20 cellular contexts compared by ENCODE assay signal in genomic region chr1:30321996-30322858, GRCh38.
DNase-seq lines count a peak whose midpoint lies in the region; FAIRE-seq and TF ChIP-seq lines count a peak whose summit lies in the region.
"Had no signal": no experiment of that assay in that cellular context is flagged by ENCODE, and none has a peak within 500 bp of the region (broad histone marks: within the 10 kb centered on the region; RNA-seq: fewer than 3 reads in every experiment).

No MANE protein-coding gene starts in this region.

- peak overlapping the region; percentile 25 for H3K56ac ChIP-seq in mesendoderm (ENCODE audit: low read length)

- POLR2A ChIA-PET in activated CD4-positive, alpha-beta memory T cell treated with anti-CD3 and anti-CD28 coated beads, Interleukin-2, amount 10 ng/mL, durations not matched to agents 7 days and 5 days (lab: Charles Lee): no interaction called here
- POLR2A ChIA-PET in activated CD4-positive, alpha-beta memory T cell treated with anti-CD3 and anti-CD28 coated beads for 36 hours (lab: Charles Lee): no interaction called here

- H2BK120ac ChIP-seq in mesendoderm (ENCODE audit: low read depth, low read length): no peak overlapping the region

- no peak overlapping the region for H2BK15ac ChIP-seq in mesendoderm (replicated peaks; ENCODE audit: low read depth)

- CTCF ChIA-PET in activated CD4-positive, alpha-beta memory T cell treated with anti-CD3 and anti-CD28 coated beads, Interleukin-2, amount 10 ng/mL, durations not matched to agents 7 days and 5 days (lab: Charles Lee): no interaction called here
- CTCF ChIA-PET in activated CD4-positive, alpha-beta memory T cell treated with anti-CD3 and anti-CD28 coated beads for 36 hours (lab: Charles Lee): no interaction called here

- H3K36me3 ChIP-seq in SJCRH30: no peaks in the 10 kb centered on the region
- H3K36me3 ChIP-seq in mesendoderm (ENCODE audit: control insufficient read depth, insufficient read depth, low read length): no peaks in the 10 kb centered on the region
- H3K36me3 ChIP-seq: BE2C, Peyer's patch had no signal

- no peak overlapping the region for H3K4me3 Mint-ChIP-seq in activated CD4-positive, alpha-beta memory T cell treated with anti-CD3 and anti-CD28 coated beads, Interleukin-2, amount 10 ng/mL, durations not matched to agents 7 days and 5 days
- H3K4me3 Mint-ChIP-seq in activated CD4-positive, alpha-beta memory T cell treated with anti-CD3 and anti-CD28 coated beads for 36 hours: no peak overlapping the region
- no peak overlapping the region for H3K4me3 Mint-ChIP-seq in T-helper 2 cell treated with Interferon-gamma antibody and Interleukin-4, amounts not matched to agents 5 μg/mL and 100 μg/mL, for 36 hours
- H3K4me3 Mint-ChIP-seq in activated CD4-positive, alpha-beta T cell treated with anti-CD3 and anti-CD28 coated beads, Interleukin-2, amount 10 ng/mL, durations not matched to agents 24 days and 14 days: no peak overlapping the region
- H3K4me3 Mint-ChIP-seq: CD4-positive, alpha-beta memory T cell; GM23338; IgD-negative memory B cell had no signal

- no peak overlapping the region for H4K5ac ChIP-seq in mesendoderm (ENCODE audit: low read length)

- H3K27ac ChIP-seq in SJCRH30 (peak overlapping the region; percentile 8; the same call in 1 of the 2 replicates), mesendoderm (ENCODE audit: low read depth, low read length) (no peak overlapping the region)
- H3K27ac ChIP-seq: Peyer's patch had no signal

- H3K79me1 ChIP-seq in mesendoderm (ENCODE audit: low read length): no peaks in the 10 kb centered on the region

- no peak for FAIRE-seq in D721Med (lab: Jason Lieb, UNC)
- FAIRE-seq: GM12878 had no signal

- H2AK5ac ChIP-seq in mesendoderm (ENCODE audit: low read length): no peak overlapping the region

- no peaks in the 10 kb centered on the region for H3K79me2 ChIP-seq in mesendoderm (ENCODE audit: control insufficient read depth, insufficient read depth, low read length)

- no peaks in the 10 kb centered on the region for H3K36me3 Mint-ChIP-seq in activated CD4-positive, alpha-beta memory T cell treated with anti-CD3 and anti-CD28 coated beads, Interleukin-2, amount 10 ng/mL, durations not matched to agents 7 days and 5 days (ENCODE audit: low read depth)
- H3K36me3 Mint-ChIP-seq in activated CD4-positive, alpha-beta memory T cell treated with anti-CD3 and anti-CD28 coated beads for 36 hours: no peaks in the 10 kb centered on the region
- H3K36me3 Mint-ChIP-seq in T-helper 2 cell treated with Interferon-gamma antibody and Interleukin-4, amounts not matched to agents 5 μg/mL and 100 μg/mL, for 36 hours (ENCODE audit: low read depth): no peaks in the 10 kb centered on the region
- H3K36me3 Mint-ChIP-seq in activated CD4-positive, alpha-beta T cell treated with anti-CD3 and anti-CD28 coated beads, Interleukin-2, amount 10 ng/mL, durations not matched to agents 24 days and 14 days (ENCODE audit: low read depth): no peaks in the 10 kb centered on the region
- H3K36me3 Mint-ChIP-seq: CD4-positive, alpha-beta memory T cell; IgD-negative memory B cell had no signal

- TF ChIP-seq CTCF in D721Med (IDR thresholded peaks at IDR 0.05; ENCODE audit: insufficient read depth, missing control alignments): no peak

- H4K8ac ChIP-seq in mesendoderm (ENCODE audit: low read depth, low read length): no peak overlapping the region

- no peak overlapping the region for H3K4ac ChIP-seq in mesendoderm (ENCODE audit: low read depth, low read length)

- H3K4me3 ChIP-seq in SJCRH30: no peak overlapping the region
- no peak overlapping the region for H3K4me3 ChIP-seq in mesendoderm (ENCODE audit: low read length)
- H3K4me3 ChIP-seq: GM12878, GM23338, Peyer's patch had no signal

- H3K4me2 ChIP-seq in mesendoderm (ENCODE audit: low read length): no peak overlapping the region
- H3K4me2 ChIP-seq: GM23338 had no signal

- H3K9me3 Mint-ChIP-seq in activated CD4-positive, alpha-beta memory T cell treated with anti-CD3 and anti-CD28 coated beads, Interleukin-2, amount 10 ng/mL, durations not matched to agents 7 days and 5 days: no peaks in the 10 kb centered on the region
- no peaks in the 10 kb centered on the region for H3K9me3 Mint-ChIP-seq in activated CD4-positive, alpha-beta memory T cell treated with anti-CD3 and anti-CD28 coated beads for 36 hours
- H3K9me3 Mint-ChIP-seq in T-helper 2 cell treated with Interferon-gamma antibody and Interleukin-4, amounts not matched to agents 5 μg/mL and 100 μg/mL, for 36 hours: no peaks in the 10 kb centered on the region
- no peaks in the 10 kb centered on the region for H3K9me3 Mint-ChIP-seq in activated CD4-positive, alpha-beta T cell treated with anti-CD3 and anti-CD28 coated beads, Interleukin-2, amount 10 ng/mL, durations not matched to agents 24 days and 14 days
- H3K9me3 Mint-ChIP-seq: GM23338 had no signal

- H3K27me3 Mint-ChIP-seq in activated CD4-positive, alpha-beta memory T cell treated with anti-CD3 and anti-CD28 coated beads, Interleukin-2, amount 10 ng/mL, durations not matched to agents 7 days and 5 days: no peaks in the 10 kb centered on the region
- H3K27me3 Mint-ChIP-seq in activated CD4-positive, alpha-beta memory T cell treated with anti-CD3 and anti-CD28 coated beads for 36 hours: peaks cover 7% of the 10 kb centered on the region
- peaks cover 4% of the 10 kb centered on the region for H3K27me3 Mint-ChIP-seq in T-helper 2 cell treated with Interferon-gamma antibody and Interleukin-4, amounts not matched to agents 5 μg/mL and 100 μg/mL, for 36 hours (ENCODE audit: low read depth)
- peaks cover 2% of the 10 kb centered on the region for H3K27me3 Mint-ChIP-seq in activated CD4-positive, alpha-beta T cell treated with anti-CD3 and anti-CD28 coated beads, Interleukin-2, amount 10 ng/mL, durations not matched to agents 24 days and 14 days

- peak; percentile 10 for DNase-seq in activated CD4-positive, alpha-beta memory T cell treated with anti-CD3 and anti-CD28 coated beads, Interleukin-2, amount 10 ng/mL, durations not matched to agents 7 days and 5 days
- DNase-seq in activated CD4-positive, alpha-beta memory T cell treated with anti-CD3 and anti-CD28 coated beads for 36 hours: no peak
- DNase-seq in SJCRH30: no peak
- no peak for DNase-seq in mesendoderm
- peak; percentile 9 for DNase-seq in stimulated activated CD8-positive, alpha-beta memory T cell treated with anti-CD3 and anti-CD28 coated beads, Interleukin-4, amount 100 ng/mL, for 48 hours
- DNase-seq in D721Med (ENCODE audit: insufficient read length, low spot score): no peak
- no peak for DNase-seq in T-helper 2 cell treated with Interferon-gamma antibody and Interleukin-4, amounts not matched to agents 5 μg/mL and 100 μg/mL, for 36 hours (ENCODE audit: low spot score)
- no peak for DNase-seq in activated CD4-positive, alpha-beta T cell treated with anti-CD3 and anti-CD28 coated beads, Interleukin-2, amount 10 ng/mL, durations not matched to agents 24 days and 14 days
- DNase-seq: BE2C; EL; Karpas-422; NCI-H146; NCI-H446; NCI-H526 treated with DMSO at 0.1 percent for 48 hours; NK-92 treated with Interleukin-12 subunit alpha and Interleukin-12 subunit beta, amount 100 ng/mL, for 24 hours; Peyer's patch had no signal

- H3K27ac Mint-ChIP-seq in activated CD4-positive, alpha-beta memory T cell treated with anti-CD3 and anti-CD28 coated beads, Interleukin-2, amount 10 ng/mL, durations not matched to agents 7 days and 5 days: no peak overlapping the region
- H3K27ac Mint-ChIP-seq in activated CD4-positive, alpha-beta memory T cell treated with anti-CD3 and anti-CD28 coated beads for 36 hours: no peak overlapping the region
- no peak overlapping the region for H3K27ac Mint-ChIP-seq in T-helper 2 cell treated with Interferon-gamma antibody and Interleukin-4, amounts not matched to agents 5 μg/mL and 100 μg/mL, for 36 hours
- no peak overlapping the region for H3K27ac Mint-ChIP-seq in activated CD4-positive, alpha-beta T cell treated with anti-CD3 and anti-CD28 coated beads, Interleukin-2, amount 10 ng/mL, durations not matched to agents 24 days and 14 days
- H3K27ac Mint-ChIP-seq: CD4-positive, alpha-beta memory T cell; GM23338; IgD-negative memory B cell had no signal

- no peak overlapping the region for H3K18ac ChIP-seq in mesendoderm (ENCODE audit: low read length)

- no peaks in the 10 kb centered on the region for H3K4me1 Mint-ChIP-seq in activated CD4-positive, alpha-beta memory T cell treated with anti-CD3 and anti-CD28 coated beads, Interleukin-2, amount 10 ng/mL, durations not matched to agents 7 days and 5 days
- no peaks in the 10 kb centered on the region for H3K4me1 Mint-ChIP-seq in activated CD4-positive, alpha-beta memory T cell treated with anti-CD3 and anti-CD28 coated beads for 36 hours (ENCODE audit: low read depth)
- H3K4me1 Mint-ChIP-seq in T-helper 2 cell treated with Interferon-gamma antibody and Interleukin-4, amounts not matched to agents 5 μg/mL and 100 μg/mL, for 36 hours (ENCODE audit: low read depth): no peaks in the 10 kb centered on the region
- no peaks in the 10 kb centered on the region for H3K4me1 Mint-ChIP-seq in activated CD4-positive, alpha-beta T cell treated with anti-CD3 and anti-CD28 coated beads, Interleukin-2, amount 10 ng/mL, durations not matched to agents 24 days and 14 days
- H3K4me1 Mint-ChIP-seq: CD4-positive, alpha-beta memory T cell; GM23338; IgD-negative memory B cell had no signal

- no CpG with 5 or more reads among the region's 10 CpGs for WGBS in mesendoderm (ENCODE audit: extremely low coverage, insufficient coverage, low lambda C conversion rate)

- H3K27me3 ChIP-seq in SJCRH30: no peaks in the 10 kb centered on the region
- no peaks in the 10 kb centered on the region for H3K27me3 ChIP-seq in mesendoderm (ENCODE audit: insufficient read depth, low read length, poor library complexity)
- H3K27me3 ChIP-seq: BE2C, Peyer's patch had no signal

- H3K9me3 ChIP-seq in SJCRH30 (replicated peaks): no peaks in the 10 kb centered on the region
- H3K9me3 ChIP-seq: BE2C, Peyer's patch had no signal

- H3K4me1 ChIP-seq in SJCRH30 (peaks cover 16% of the 10 kb centered on the region), mesendoderm (ENCODE audit: control insufficient read depth, low read depth, low read length) (no peaks in the 10 kb centered on the region)
- H3K4me1 ChIP-seq: BE2C, Peyer's patch had no signal

- intact Hi-C loops in activated CD4-positive, alpha-beta memory T cell treated with anti-CD3 and anti-CD28 coated beads for 36 hours (cut with micrococcal nuclease): no loop called here
- intact Hi-C loops in activated CD4-positive, alpha-beta T cell treated with anti-CD3 and anti-CD28 coated beads, Interleukin-2, amount 10 ng/mL, durations not matched to agents 24 days and 14 days (cut with micrococcal nuclease): no loop called here

- H2BK5ac ChIP-seq in mesendoderm (ENCODE audit: low read length): no peak overlapping the region

- no peak overlapping the region for H3K9ac ChIP-seq in mesendoderm (ENCODE audit: low read length)

- no peak overlapping the region for H3K23ac ChIP-seq in mesendoderm (ENCODE audit: low read length)

Comparison
In these comparisons a context has a peak if more than half of its experiments do, and no peak if none do; other contexts are left out.
1. DNase-seq: peak in activated CD4-positive, alpha-beta memory T cell treated with anti-CD3 and anti-CD28 coated beads, Interleukin-2, amount 10 ng/mL, durations not matched to agents 7 days and 5 days (single experiment) and stimulated activated CD8-positive, alpha-beta memory T cell treated with anti-CD3 and anti-CD28 coated beads, Interleukin-4, amount 100 ng/mL, for 48 hours (single experiment); none in activated CD4-positive, alpha-beta memory T cell treated with anti-CD3 and anti-CD28 coated beads for 36 hours (single experiment), SJCRH30 (0 of 2), mesendoderm (single experiment), D721Med (single experiment), T-helper 2 cell treated with Interferon-gamma antibody and Interleukin-4, amounts not matched to agents 5 μg/mL and 100 μg/mL, for 36 hours (single experiment) and activated CD4-positive, alpha-beta T cell treated with anti-CD3 and anti-CD28 coated beads, Interleukin-2, amount 10 ng/mL, durations not matched to agents 24 days and 14 days (single experiment).